Comparison of ENCODE assay signal across 8 cellular contexts in the genomic region with DNA sequence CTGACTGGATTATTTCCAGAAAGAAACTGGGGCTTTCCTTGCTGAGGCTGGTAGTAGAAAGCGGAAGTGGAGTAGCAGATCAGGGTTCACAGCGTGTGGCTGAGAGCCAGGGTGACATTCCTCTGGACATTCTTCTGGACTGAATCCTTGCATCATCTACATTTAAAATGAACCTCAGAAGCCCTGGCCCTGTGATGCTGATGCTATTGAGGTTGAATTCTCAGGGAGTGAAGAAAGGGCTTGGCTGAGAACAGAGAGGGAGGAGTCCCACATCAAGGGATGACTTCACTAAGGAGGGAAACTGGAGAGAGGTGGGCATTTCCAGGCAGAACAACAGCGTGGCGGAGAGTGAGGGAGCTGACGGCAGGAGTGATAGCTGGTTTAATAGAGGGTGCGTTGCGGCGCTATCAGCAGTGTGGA.
A peak's percentile ranks its signal among the peaks of the same experiment; 100 is the strongest.
DNase-seq lines count a peak whose midpoint lies in the region; ATAC-seq and TF ChIP-seq lines count a peak whose summit lies in the region.

No MANE protein-coding gene starts in this region.

- DNase-seq in AG08396 (ENCODE audit: low spot score): peak; percentile 88
- DNase-seq in SKM-1 treated with dmso at 0.1 percent for 144 hours (lab: John Stamatoyannopoulos, UW; ENCODE audit: unreplicated experiment): peak; percentile 18
- peak; percentile 98 for DNase-seq in glomerular visceral epithelial cell (ENCODE audit: extremely low spot score)
- DNase-seq in sigmoid colon: peak; percentile 83
- no peak for DNase-seq in NAMALWA (ENCODE audit: low spot score)
- DNase-seq in effector memory CD4-positive, alpha-beta T cell: no peak
- no peak for DNase-seq in activated effector memory CD4-positive, alpha-beta T cell treated with anti-CD3 and anti-CD28 coated beads, Interleukin-2, amount 50 U/mL, for 16 hours

- no peaks in the 10 kb centered on the region for H3K36me3 ChIP-seq in sigmoid colon
- H3K36me3 ChIP-seq in effector memory CD4-positive, alpha-beta T cell (ENCODE audit: control insufficient read depth, insufficient read depth, low read length): no peaks in the 10 kb centered on the region

- H3K4me3 ChIP-seq in sigmoid colon: no peak overlapping the region
- H3K4me3 ChIP-seq in effector memory CD4-positive, alpha-beta T cell (ENCODE audit: insufficient read depth, low read depth, low read length, poor library complexity, severe bottlenecking): no peak overlapping the region

- intact Hi-C loops in sigmoid colon (cut with DNase I): no loop called here

- no peaks in the 10 kb centered on the region for H3K9me3 ChIP-seq in sigmoid colon
- H3K9me3 ChIP-seq in effector memory CD4-positive, alpha-beta T cell (ENCODE audit: control insufficient read depth, low read length): no peaks in the 10 kb centered on the region

- TF ChIP-seq EP300 in sigmoid colon (IDR thresholded peaks at IDR 0.05): no peak

- TF ChIP-seq CTCF in sigmoid colon (IDR thresholded peaks at IDR 0.05): no peak

- peak; percentile 73 for ATAC-seq in HG02759 (IDR thresholded peaks at IDR 0.05; ENCODE audit: unreplicated experiment)

- TF ChIP-seq POLR2A in sigmoid colon (IDR thresholded peaks at IDR 0.05): no peak

- H3K27ac ChIP-seq in sigmoid colon: peak overlapping the region in 3 of 4 donors; percentile 32 to 50 (median 33)
- no peak overlapping the region for H3K27ac ChIP-seq in effector memory CD4-positive, alpha-beta T cell (ENCODE audit: insufficient read depth, low read length, poor library complexity, severe bottlenecking)

- no peaks in the 10 kb centered on the region for H3K27me3 ChIP-seq in sigmoid colon
- no peaks in the 10 kb centered on the region for H3K27me3 ChIP-seq in effector memory CD4-positive, alpha-beta T cell (replicated peaks; ENCODE audit: control insufficient read depth, insufficient read depth, low read length, poor library complexity, severe bottlenecking)

- peaks cover 0 to 7% (median 0%) of the 10 kb centered on the region in 4 donors for H3K4me1 ChIP-seq in sigmoid colon
- H3K4me1 ChIP-seq in effector memory CD4-positive, alpha-beta T cell (ENCODE audit: control insufficient read depth, insufficient read depth, low read length, poor library complexity, severe bottlenecking): no peaks in the 10 kb centered on the region

- WGBS in sigmoid colon, 2 donors: 27 to 57% methylated on average over 8 of the region's 8 CpGs

Comparison
In these comparisons a context has a peak if more than half of its experiments do, and no peak if none do; other contexts are left out.
1. DNase-seq: peak in AG08396 (single experiment), SKM-1 treated with dmso at 0.1 percent for 144 hours (single experiment), glomerular visceral epithelial cell (single experiment) and sigmoid colon (single experiment); none in NAMALWA (single experiment), effector memory CD4-positive, alpha-beta T cell (0 of 3) and activated effector memory CD4-positive, alpha-beta T cell treated with anti-CD3 and anti-CD28 coated beads, Interleukin-2, amount 50 U/mL, for 16 hours (single experiment).